Comparison of ENCODE assay signal across 24 cellular contexts in genomic region chr19:35792888-35793287, GRCh38. TPM values are rescaled to one million over a fixed set of nuclear protein-coding genes. Genes with fewer than 3 reads are reported as not detected.
"Had no signal": no experiment of that assay in that cellular context is flagged by ENCODE, and none has a peak within 500 bp of the region (broad histone marks: within the 10 kb centered on the region; RNA-seq: fewer than 3 reads in every experiment).

No MANE protein-coding gene starts in this region.

- H3K36me3 ChIP-seq: MG63, SJCRH30 had no signal

- H3K4me1 ChIP-seq: SJCRH30 had no signal

- ATAC-seq: HepG2, SK-N-SH treated with all-trans-retinoic acid at 6 μM for 48 hours had no signal

- H3K27ac ChIP-seq: SJCRH30 had no signal

- H3K27me3 ChIP-seq: SJCRH30 had no signal

- H3K9me3 ChIP-seq: MG63, SJCRH30 had no signal

- DNase-seq: IMR-90, Karpas-422, KG1, MG63, NCI-H1092, NCI-H1105 treated with DMSO at 0.1 percent for 48 hours, NCI-H1417 treated with DMSO at 0.1 percent for 48 hours, NCI-H146, NCI-H1694 treated with DMSO at 0.1 percent for 48 hours, NCI-H1930, NCI-H2081 treated with DMSO at 0.1 percent for 48 hours, NCI-H2171, NCI-H226, NCI-H446, NCI-H510A, NCI-H524 treated with DMSO at 0.1 percent for 48 hours, NCI-H69, NCI-H774, RPMI8226, SHP77 treated with DMSO at 0.1 percent for 48 hours, SJCRH30 had no signal

- H3K4me3 ChIP-seq: MG63, SJCRH30 had no signal

RNA-seq across cellular contexts. Expression of gene PRODH2, which starts 19.8 kb away (rescaled TPM):
- total RNA-seq: HT1080, IMR-90, SJCRH30 had no signal
- polyA plus RNA-seq: IMR-90 had no signal

RNA-seq across cellular contexts. Expression of gene HSPB6, which starts 36.1 kb away (rescaled TPM):
- total RNA-seq: HepG2, HT1080, SJCRH30 had no signal
